1 cellular context compared by ENCODE assay signal in the genomic region with DNA sequence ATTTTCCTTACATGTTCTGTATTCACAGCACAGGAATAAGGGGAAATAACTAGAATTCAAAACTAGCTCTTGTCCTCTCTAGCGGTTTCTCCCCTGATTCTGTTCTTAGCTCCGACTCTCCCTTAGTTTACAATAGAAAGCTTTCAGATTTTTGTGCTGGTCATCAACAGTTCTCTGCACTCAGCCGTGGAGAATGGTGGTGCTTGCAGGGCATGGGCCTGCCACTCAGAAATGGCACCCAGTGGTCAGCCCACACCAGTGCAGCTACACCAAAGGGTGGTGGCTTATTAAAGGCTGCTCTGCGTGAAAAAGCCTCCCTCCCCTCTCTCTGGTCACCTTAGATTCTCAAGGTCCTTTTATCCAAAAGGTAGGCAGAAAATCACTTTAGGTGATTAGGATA.
TF ChIP-seq lines count a peak whose summit lies in the region.

No MANE protein-coding gene starts in this region.

TF ChIP-seq in SK-N-SH, 30 proteins besides CTCF, POLR2A, EP300 and RAD21 (continued from another document):
- TF ChIP-seq TAF1 (IDR thresholded peaks at IDR 0.05; ENCODE audit: borderline replicate concordance, low read depth, low read length) (no peak), RFX5 (IDR thresholded peaks at IDR 0.05; ENCODE audit: low read length) (no peak), FOXJ3 (CRISPR knock-in tag; IDR thresholded peaks at IDR 0.05) (no peak), CHD2 (IDR thresholded peaks at IDR 0.05; ENCODE audit: low read length, partially characterized antibody) (no peak), JUND (IDR thresholded peaks at IDR 0.05) (no peak), YY1 (IDR thresholded peaks at IDR 0.05; ENCODE audit: low read depth) (no peak), SIN3A (IDR thresholded peaks at IDR 0.05; ENCODE audit: borderline replicate concordance, low read depth, low read length) (no peak), GABPA (IDR thresholded peaks at IDR 0.05; ENCODE audit: low read depth) (no peak)
- TF ChIP-seq, protein P1, sequence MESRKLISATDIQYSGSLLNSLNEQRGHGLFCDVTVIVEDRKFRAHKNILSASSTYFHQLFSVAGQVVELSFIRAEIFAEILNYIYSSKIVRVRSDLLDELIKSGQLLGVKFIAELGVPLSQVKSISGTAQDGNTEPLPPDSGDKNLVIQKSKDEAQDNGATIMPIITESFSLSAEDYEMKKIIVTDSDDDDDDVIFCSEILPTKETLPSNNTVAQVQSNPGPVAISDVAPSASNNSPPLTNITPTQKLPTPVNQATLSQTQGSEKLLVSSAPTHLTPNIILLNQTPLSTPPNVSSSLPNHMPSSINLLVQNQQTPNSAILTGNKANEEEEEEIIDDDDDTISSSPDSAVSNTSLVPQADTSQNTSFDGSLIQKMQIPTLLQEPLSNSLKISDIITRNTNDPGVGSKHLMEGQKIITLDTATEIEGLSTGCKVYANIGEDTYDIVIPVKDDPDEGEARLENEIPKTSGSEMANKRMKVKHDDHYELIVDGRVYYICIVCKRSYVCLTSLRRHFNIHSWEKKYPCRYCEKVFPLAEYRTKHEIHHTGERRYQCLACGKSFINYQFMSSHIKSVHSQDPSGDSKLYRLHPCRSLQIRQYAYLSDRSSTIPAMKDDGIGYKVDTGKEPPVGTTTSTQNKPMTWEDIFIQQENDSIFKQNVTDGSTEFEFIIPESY (IDR thresholded peaks at IDR 0.05; ENCODE audit: borderline replicate concordance, low read depth), result no peak
- TF ChIP-seq, protein P2, sequence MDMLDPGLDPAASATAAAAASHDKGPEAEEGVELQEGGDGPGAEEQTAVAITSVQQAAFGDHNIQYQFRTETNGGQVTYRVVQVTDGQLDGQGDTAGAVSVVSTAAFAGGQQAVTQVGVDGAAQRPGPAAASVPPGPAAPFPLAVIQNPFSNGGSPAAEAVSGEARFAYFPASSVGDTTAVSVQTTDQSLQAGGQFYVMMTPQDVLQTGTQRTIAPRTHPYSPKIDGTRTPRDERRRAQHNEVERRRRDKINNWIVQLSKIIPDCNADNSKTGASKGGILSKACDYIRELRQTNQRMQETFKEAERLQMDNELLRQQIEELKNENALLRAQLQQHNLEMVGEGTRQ (IDR thresholded peaks at IDR 0.05; ENCODE audit: borderline replicate concordance, low read depth, low read length), result no peak
